ENCODE assay signal across 9 cellular contexts in the genomic region with DNA sequence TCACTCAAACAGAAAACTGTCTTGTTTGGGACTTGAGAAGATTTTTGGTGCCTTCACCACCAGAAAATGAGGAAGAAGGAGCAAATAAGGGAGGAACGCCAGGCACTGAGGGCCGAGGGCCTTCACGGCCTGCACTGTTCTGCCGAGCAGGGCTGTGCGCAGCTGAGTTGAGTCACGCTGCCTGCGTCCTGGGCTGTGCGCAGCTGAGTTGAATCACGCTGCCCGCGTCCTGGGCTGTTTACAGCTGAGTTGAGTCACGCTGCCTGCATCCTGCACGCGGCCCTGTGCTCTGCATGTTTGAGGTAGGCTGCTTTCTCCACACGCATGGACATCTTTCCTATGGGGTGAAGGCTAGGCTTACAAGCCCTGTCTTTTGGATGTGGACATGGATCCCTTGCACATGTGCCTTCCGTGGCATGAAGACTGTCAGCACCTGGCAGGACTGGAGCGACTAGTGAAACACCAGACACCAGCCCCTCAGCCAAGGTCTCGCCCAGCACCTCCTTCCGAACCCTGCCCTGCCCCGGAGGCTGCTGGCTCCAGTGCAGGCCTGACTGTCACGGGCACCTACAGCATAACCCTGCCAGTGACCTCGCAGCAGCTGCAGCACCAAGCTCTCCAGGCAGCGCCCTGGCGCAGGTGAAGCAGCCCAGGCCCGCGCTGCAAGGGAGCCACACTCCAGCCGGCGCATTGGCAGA.
A peak's percentile ranks its signal among the peaks of the same experiment; 100 is the strongest.
DNase-seq lines count a peak whose midpoint lies in the region; ATAC-seq and TF ChIP-seq lines count a peak whose summit lies in the region.
"Had no signal": no experiment of that assay in that cellular context is flagged by ENCODE, and none has a peak within 500 bp of the region (broad histone marks: within the 10 kb centered on the region; RNA-seq: fewer than 3 reads in every experiment).

No MANE protein-coding gene starts in this region.

- peak overlapping the region; percentile 15 for H3K27ac ChIP-seq in epithelial cell of prostate
- H3K27ac ChIP-seq in stomach = peak overlapping the region in 3 of 5 donors; percentile 41 to 64 (median 42)
- H3K27ac ChIP-seq: BLaER1 treated with 17β-estradiol and CSF1 and Interleukin-3, amounts not matched to agents 10 nM and 100 nM had no signal

- TF ChIP-seq CTCF in stomach (IDR thresholded peaks at IDR 0.05) = no peak

- H3K4me3 ChIP-seq in stomach = no peak overlapping the region
- H3K4me3 ChIP-seq: BLaER1 treated with 17β-estradiol and CSF1 and Interleukin-3, amounts not matched to agents 10 nM and 100 nM had no signal

- DNase-seq in activated CD4-positive, alpha-beta T cell treated with anti-CD3 and anti-CD28 coated beads, Interleukin-2, amount 50 U/mL, for 48 hours = peak; percentile 23 to 42
- DNase-seq in activated CD4-positive, alpha-beta T cell treated with anti-CD3 and anti-CD28 coated beads for 1 hour = no peak
- DNase-seq in NOMO-1 treated with dmso at 0.1 percent for 144 hours (lab: John Stamatoyannopoulos, UW; ENCODE audit: unreplicated experiment) (peak; percentile 5), epithelial cell of prostate (ENCODE audit: low read depth, low spot score) (no peak), stomach (no peak), middle frontal gyrus (ENCODE audit: extremely low spot score, low spot score) (no peak)

- no peaks in the 10 kb centered on the region for H3K4me1 ChIP-seq in stomach

- H3K27me3 ChIP-seq in stomach = peaks cover 0 to 24% (median 0%) of the 10 kb centered on the region in 3 donors
- H3K27me3 ChIP-seq: BLaER1 treated with 17β-estradiol and CSF1 and Interleukin-3, amounts not matched to agents 10 nM and 100 nM had no signal

- H3K9me3 ChIP-seq in stomach = no peaks in the 10 kb centered on the region
- H3K9me3 ChIP-seq: BLaER1 treated with 17β-estradiol and CSF1 and Interleukin-3, amounts not matched to agents 10 nM and 100 nM had no signal

- no peak for ATAC-seq in GM18505 (IDR thresholded peaks at IDR 0.05; ENCODE audit: unreplicated experiment)
- ATAC-seq in GM18511 (IDR thresholded peaks at IDR 0.05; ENCODE audit: unreplicated experiment) = no peak

- no peaks in the 10 kb centered on the region for H3K36me3 ChIP-seq in stomach
- H3K36me3 ChIP-seq: BLaER1 treated with 17β-estradiol and CSF1 and Interleukin-3, amounts not matched to agents 10 nM and 100 nM had no signal

- no peak for TF ChIP-seq POLR2A in stomach (IDR thresholded peaks at IDR 0.05)
- TF ChIP-seq POLR2A in GM18505 (IDR thresholded peaks at IDR 0.05; ENCODE audit: borderline replicate concordance, extremely low read depth, insufficient read depth, insufficient read length) = no peak

- no peak for TF ChIP-seq EP300 in stomach (IDR thresholded peaks at IDR 0.05)

- 44 to 89% (median 61%) methylated on average over 15 to 28 of the region's 28 CpGs for whole genome bisulfite sequencing in stomach, 5 donors

- intact Hi-C loops in stomach (cut with DNase I; ENCODE audit: low total_unique reads) = no loop called here

Comparison
In these comparisons a context has a peak if more than half of its experiments do, and no peak if none do; other contexts are left out.
1. DNase-seq: peak in activated CD4-positive, alpha-beta T cell treated with anti-CD3 and anti-CD28 coated beads, Interleukin-2, amount 50 U/mL, for 48 hours (2 of 2) and NOMO-1 treated with dmso at 0.1 percent for 144 hours (single experiment); none in activated CD4-positive, alpha-beta T cell treated with anti-CD3 and anti-CD28 coated beads for 1 hour (single experiment), epithelial cell of prostate (single experiment), stomach (single experiment) and middle frontal gyrus (single experiment).